Comparison of ENCODE assay signal across 19 cellular contexts in genomic region chr6:156994215-156995076, GRCh38.
A peak's percentile ranks its signal among the peaks of the same experiment; 100 is the strongest.
DNase-seq lines count a peak whose midpoint lies in the region; ATAC-seq, FAIRE-seq and TF ChIP-seq lines count a peak whose summit lies in the region.
"Had no signal": no experiment of that assay in that cellular context is flagged by ENCODE, and none has a peak within 500 bp of the region (broad histone marks: within the 10 kb centered on the region; RNA-seq: fewer than 3 reads in every experiment).

No MANE protein-coding gene starts in this region.

- H2AFZ ChIP-seq in GM12878 (ENCODE audit: control insufficient read depth, low read depth, low read length), result no peak overlapping the region

- no peak for DNase-seq in activated T-cell treated with anti-CD3 and anti-CD28 coated beads, Interleukin-2, amount 50 U/mL, for 24 hours
- DNase-seq in activated T-cell treated with anti-CD3 and anti-CD28 coated beads, Interleukin-2, amount 50 U/mL, for 4 hours, result no peak
- DNase-seq in GM12878 (ENCODE audit: low read depth, low spot score), result no peak
- no peak for DNase-seq in right lobe of liver
- no peak for DNase-seq in transverse colon
- DNase-seq in coronary artery (ENCODE audit: low spot score), result no peak
- DNase-seq in foreskin fibroblast, result no peak
- DNase-seq: activated T-cell treated with anti-CD3 and anti-CD28 coated beads, Interleukin-2, amount 50 U/mL, for 1 hour; amniotic stem cell; DND-41; GOT3; kidney glomerular epithelial cell; NCI-H524 treated with DMSO at 0.1 percent for 48 hours; stimulated activated CD4-positive, alpha-beta T cell treated with anti-CD3 and anti-CD28 coated beads, Interleukin-2, amount 100 ng/mL, for 24 hours; stimulated activated naive CD4-positive, alpha-beta T cell had no signal

- H3K4me3 Mint-ChIP-seq in activated T-cell treated with anti-CD3 and anti-CD28 coated beads, Interleukin-2, amount 50 U/mL, for 24 hours, result no peak overlapping the region
- no peak overlapping the region for H3K4me3 Mint-ChIP-seq in activated T-cell treated with anti-CD3 and anti-CD28 coated beads, Interleukin-2, amount 50 U/mL, for 4 hours

- H3K36me3 ChIP-seq in GM12878 (ENCODE audit: control insufficient read depth in 2 of 2, insufficient read depth in 2 of 2, low read length in 1 of 2) (peaks cover 0 to 4% of the 10 kb centered on the region in 2 experiments; a peak in 2 of 4 replicates), right lobe of liver (no peaks in the 10 kb centered on the region), transverse colon (no peaks in the 10 kb centered on the region)
- H3K36me3 ChIP-seq: gastroesophageal sphincter, neutrophil had no signal

- no peak overlapping the region for H3K27ac ChIP-seq in GM12878 (ENCODE audit: control insufficient read depth, insufficient read depth)
- no peak overlapping the region for H3K27ac ChIP-seq in right lobe of liver
- peak overlapping the region; percentile 56 to 74 (median 66) for H3K27ac ChIP-seq in transverse colon
- no peak overlapping the region for H3K27ac ChIP-seq in coronary artery
- H3K27ac ChIP-seq: gastroesophageal sphincter, HL-60, neutrophil had no signal

- no peaks in the 10 kb centered on the region for H3K9me3 ChIP-seq in GM12878 (replicated peaks; ENCODE audit: control insufficient read depth, insufficient read depth, low read length)
- no peaks in the 10 kb centered on the region for H3K9me3 ChIP-seq in right lobe of liver
- no peaks in the 10 kb centered on the region for H3K9me3 ChIP-seq in transverse colon
- H3K9me3 ChIP-seq: gastroesophageal sphincter, neutrophil had no signal

- H3K9ac ChIP-seq in GM12878 (ENCODE audit: control insufficient read depth, insufficient read depth, low read length), result no peak overlapping the region

- H3K79me2 ChIP-seq in GM12878 (ENCODE audit: control insufficient read depth, insufficient read depth, low read length), result peaks cover 73% of the 10 kb centered on the region

- no TSS peak for BruUV-seq in GM12878 (replicated peaks; lab: Mats Ljungman, UMichigan)

- peaks cover 2% of the 10 kb centered on the region for H3K36me3 Mint-ChIP-seq in activated T-cell treated with anti-CD3 and anti-CD28 coated beads, Interleukin-2, amount 50 U/mL, for 24 hours (ENCODE audit: low read depth)
- no peaks in the 10 kb centered on the region for H3K36me3 Mint-ChIP-seq in activated T-cell treated with anti-CD3 and anti-CD28 coated beads, Interleukin-2, amount 50 U/mL, for 4 hours (ENCODE audit: insufficient read depth)

- no peak for FAIRE-seq in GM12878 (lab: Jason Lieb, UNC)

- H3K27me3 Mint-ChIP-seq in activated T-cell treated with anti-CD3 and anti-CD28 coated beads, Interleukin-2, amount 50 U/mL, for 24 hours, result no peaks in the 10 kb centered on the region
- H3K27me3 Mint-ChIP-seq in activated T-cell treated with anti-CD3 and anti-CD28 coated beads, Interleukin-2, amount 50 U/mL, for 4 hours (ENCODE audit: low read depth), result no peaks in the 10 kb centered on the region

- CTCF ChIA-PET in GM12878 (lab: Yijun Ruan, JAX), result interaction anchor here (1.6 kb wide), 1 partner anchor 12 kb away, joined by 5 read pairs; no protein-coding TSS in a partner anchor

- TF ChIP-seq EP300 in GM12878 (IDR thresholded peaks at IDR 0.05; ENCODE audit: borderline replicate concordance in 1 of 2, control insufficient read depth in 1 of 2, low read depth in 2 of 2, low read length in 2 of 2) (no peak), transverse colon (IDR thresholded peaks at IDR 0.05; ENCODE audit: low read depth) (no peak)

- SMC1A ChIA-PET in GM12878 (lab: Charles Lee; ENCODE audit: uncharacterized antibody, unreplicated experiment), result interaction anchor here (0.6 to 2.1 kb wide), 3 partner anchors 9 to 315 kb away, joined by 3 to 9 read pairs (median 3); no protein-coding TSS in a partner anchor

- WGBS in GM12878 (ENCODE audit: insufficient coverage, insufficient replicate concordance, low lambda C conversion rate, missing lambda C conversion rate), result 56% methylated on average over 13 of the region's 13 CpGs
- WGBS in right lobe of liver (ENCODE audit: insufficient coverage, low coverage, low lambda C conversion rate, missing lambda C conversion rate), result 67% methylated on average over 10 of the region's 13 CpGs
- WGBS in transverse colon (ENCODE audit: low coverage in 1 of 2), 2 donors, result 32 to 47% methylated on average over 7 to 13 of the region's 13 CpGs

- in situ Hi-C loops in GM12878 (cut with MboI), result no loop called here
- in situ Hi-C loops in transverse colon (cut with MboI; ENCODE audit: low pct_ligation_motif_present in 1 of 4, low pct_unique_long_range_greater_than_20kb in 1 of 4, low sequenced_read_pairs in 3 of 4), result no loop called here

- RAD21 ChIA-PET in GM12878 (lab: Charles Lee; ENCODE audit: unreplicated experiment), result interaction anchor here (0.6 to 1.1 kb wide), 3 partner anchors 8 to 52 kb away, joined by 3 to 4 read pairs (median 4); no protein-coding TSS in a partner anchor

- intact Hi-C loops in GM12878 (cut with micrococcal nuclease; ENCODE audit: unreplicated experiment), result no loop called here
- intact Hi-C loops in right lobe of liver (cut with DNase I), result no loop called here
- intact Hi-C loops in transverse colon (cut with DNase I; ENCODE audit: low total_unique reads), result no loop called here

- H3K4me1 ChIP-seq in GM12878 (ENCODE audit: control insufficient read depth, insufficient read depth, low read length) (no peaks in the 10 kb centered on the region), right lobe of liver (peaks cover 0 to 19% (median 3%) of the 10 kb centered on the region in 4 donors), transverse colon (peaks cover 13 to 42% (median 25%) of the 10 kb centered on the region in 4 donors)

- H3K27me3 ChIP-seq in GM12878 (replicated peaks in 1 of 2; ENCODE audit: control insufficient read depth in 2 of 2, insufficient read depth in 2 of 2, low read length in 1 of 2), result no peaks in the 10 kb centered on the region
- no peaks in the 10 kb centered on the region for H3K27me3 ChIP-seq in right lobe of liver
- H3K27me3 ChIP-seq in transverse colon, result no peaks in the 10 kb centered on the region
- H3K27me3 ChIP-seq: gastroesophageal sphincter, neutrophil had no signal

- no peak for TF ChIP-seq RAD21 in GM12878 (IDR thresholded peaks at IDR 0.05; ENCODE audit: insufficient read depth, low read depth, low read length)

- peaks cover 47% of the 10 kb centered on the region for H3K4me1 Mint-ChIP-seq in activated T-cell treated with anti-CD3 and anti-CD28 coated beads, Interleukin-2, amount 50 U/mL, for 24 hours (ENCODE audit: low read depth)
- H3K4me1 Mint-ChIP-seq in activated T-cell treated with anti-CD3 and anti-CD28 coated beads, Interleukin-2, amount 50 U/mL, for 4 hours (ENCODE audit: low read depth), result peaks cover 20% of the 10 kb centered on the region

- TF ChIP-seq CTCF in GM12878 (IDR thresholded peaks at IDR 0.05 in 2 of 3, conservative IDR thresholded peaks at IDR 0.05 in 1 of 3; ENCODE audit: control insufficient read depth in 2 of 3, extremely low read depth in 1 of 3, insufficient read depth in 1 of 3, low read depth in 3 of 3, low read length in 3 of 3), result no peak
- TF ChIP-seq CTCF in right lobe of liver (IDR thresholded peaks at IDR 0.05), result no peak
- no peak for TF ChIP-seq CTCF in transverse colon (IDR thresholded peaks at IDR 0.05)
- TF ChIP-seq CTCF in coronary artery (IDR thresholded peaks at IDR 0.05), result no peak
- TF ChIP-seq CTCF in foreskin fibroblast (IDR thresholded peaks at IDR 0.05; ENCODE audit: low read depth, low read length), result no peak

- H3K9me3 Mint-ChIP-seq in activated T-cell treated with anti-CD3 and anti-CD28 coated beads, Interleukin-2, amount 50 U/mL, for 24 hours, result no peaks in the 10 kb centered on the region
- no peaks in the 10 kb centered on the region for H3K9me3 Mint-ChIP-seq in activated T-cell treated with anti-CD3 and anti-CD28 coated beads, Interleukin-2, amount 50 U/mL, for 4 hours

- no peak for ATAC-seq in activated T-cell treated with anti-CD3 and anti-CD28 coated beads, Interleukin-2, amount 50 U/mL, for 4 hours
- ATAC-seq in GM12878 (peak; percentile 61), right lobe of liver (peak; percentile 10 to 27 (median 16)), HG03097 (IDR thresholded peaks at IDR 0.05; ENCODE audit: low FRiP score, unreplicated experiment) (no peak)
- ATAC-seq: gastroesophageal sphincter had no signal

- TF ChIP-seq POLR2A in GM12878 (IDR thresholded peaks at IDR 0.05; ENCODE audit: low read depth, low read length) (no peak), right lobe of liver (IDR thresholded peaks at IDR 0.05) (no peak), transverse colon (IDR thresholded peaks at IDR 0.05) (no peak)

- H4K20me1 ChIP-seq in GM12878 (ENCODE audit: control insufficient read depth, insufficient read depth), result peaks cover 5% of the 10 kb centered on the region; the same call in 1 of the 2 replicates

- POLR2A ChIA-PET in GM12878 (lab: Charles Lee), result no interaction called here

- H3K4me3 ChIP-seq in GM12878, result no peak overlapping the region
- no peak overlapping the region for H3K4me3 ChIP-seq in right lobe of liver
- no peak overlapping the region for H3K4me3 ChIP-seq in transverse colon
- H3K4me3 ChIP-seq in coronary artery, result no peak overlapping the region
- H3K4me3 ChIP-seq in foreskin fibroblast (ENCODE audit: low read depth in 1 of 2, low read length in 2 of 2), result no peak overlapping the region
- H3K4me3 ChIP-seq: gastroesophageal sphincter had no signal

- H3K27ac Mint-ChIP-seq in activated T-cell treated with anti-CD3 and anti-CD28 coated beads, Interleukin-2, amount 50 U/mL, for 24 hours, result peak overlapping the region; percentile 50

- peak overlapping the region; percentile 60 for H3K4me2 ChIP-seq in GM12878 (ENCODE audit: control insufficient read depth, insufficient read depth)

TF ChIP-seq in GM12878, 131 proteins besides CTCF, POLR2A, EP300 and RAD21 (continues in another document):
- TF ChIP-seq POLR2AphosphoS5 (IDR thresholded peaks at IDR 0.05; ENCODE audit: low read length) (no peak), GATAD2B (conservative IDR thresholded peaks at IDR 0.05; ENCODE audit: low read depth) (no peak), RELB (IDR thresholded peaks at IDR 0.05; ENCODE audit: low read depth) (no peak)

Comparison
In these comparisons a context has a peak if more than half of its experiments do, and no peak if none do; other contexts are left out.
1. ATAC-seq: peak in GM12878 (single experiment) and right lobe of liver (4 of 4); none in activated T-cell treated with anti-CD3 and anti-CD28 coated beads, Interleukin-2, amount 50 U/mL, for 4 hours (0 of 2) and HG03097 (single experiment).
2. H3K27ac ChIP-seq: peak in transverse colon (4 of 4); none in GM12878 (single experiment), right lobe of liver (0 of 3) and coronary artery (0 of 2).